In the genomic region with DNA sequence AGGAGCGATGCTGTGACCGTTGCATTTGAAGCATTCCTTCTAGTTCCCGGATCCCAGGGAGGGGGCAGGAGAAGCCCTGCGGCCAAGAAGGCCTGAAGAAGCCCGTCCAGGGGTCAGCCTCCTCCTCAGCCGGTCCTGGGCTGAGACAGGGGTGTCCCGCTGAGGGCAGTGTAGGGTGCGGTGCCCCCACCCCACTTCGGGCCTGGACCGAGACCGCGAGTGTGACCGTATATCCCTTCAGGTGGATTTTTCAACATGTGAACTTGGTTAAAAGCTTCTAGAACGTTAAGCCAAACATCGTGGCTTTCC, we compare ENCODE assay signal across 8 cellular contexts. TPM values are rescaled to one million over a fixed set of nuclear protein-coding genes. Genes with fewer than 3 reads are reported as not detected.
DNase-seq lines count a peak whose midpoint lies in the region; ATAC-seq and TF ChIP-seq lines count a peak whose summit lies in the region.

No MANE protein-coding gene starts in this region.

- peaks cover 30% of the 10 kb centered on the region for H3F3A ChIP-seq in neural progenitor cell (ENCODE audit: low read depth)

- no peak overlapping the region for H3K4me3 ChIP-seq in Caco-2 (ENCODE audit: low read depth, low read length)
- peak overlapping the region; percentile 43 for H3K4me3 ChIP-seq in colonic mucosa
- H3K4me3 ChIP-seq in neural progenitor cell: peak overlapping the region; percentile 55

- DNase-seq in Caco-2: no peak
- no peak for DNase-seq in colonic mucosa
- DNase-seq in neural progenitor cell (ENCODE audit: low spot score): no peak
- DNase-seq in MV-4-11 (lab: John Stamatoyannopoulos, UW): no peak
- no peak for DNase-seq in NCI-H2227 (lab: John Stamatoyannopoulos, UW; ENCODE audit: unreplicated experiment)
- no peak for DNase-seq in cerebellar nuclear complex (lab: John Stamatoyannopoulos, UW)

- peak overlapping the region; percentile 73 for H2AFZ ChIP-seq in neural progenitor cell (replicated peaks)

- H3K4me1 Mint-ChIP-seq in Caco-2 (ENCODE audit: low read depth, unreplicated experiment) (peaks cover 11% of the 10 kb centered on the region), neural progenitor cell (peaks cover 40% of the 10 kb centered on the region)

- TF ChIP-seq CTCF in Caco-2 (IDR thresholded peaks at IDR 0.05; ENCODE audit: insufficient read depth in 1 of 2, low read depth in 1 of 2, low read length in 1 of 2, severe bottlenecking in 1 of 2, unreplicated experiment in 1 of 2): no peak
- TF ChIP-seq CTCF in colonic mucosa (IDR thresholded peaks at IDR 0.05): no peak
- TF ChIP-seq CTCF in neural progenitor cell (IDR thresholded peaks at IDR 0.05): no peak

- H3K27ac Mint-ChIP-seq in Caco-2 (ENCODE audit: unreplicated experiment) (no peak overlapping the region), neural progenitor cell (peak overlapping the region; percentile 43)

- H3K9ac ChIP-seq in colonic mucosa (ENCODE audit: low read depth in 2 of 2, low read length in 2 of 2) (peak overlapping the region in 1 of 2 donors; percentile 57), neural progenitor cell (no peak overlapping the region)

- peaks cover 6% of the 10 kb centered on the region for H3K36me3 Mint-ChIP-seq in Caco-2 (ENCODE audit: insufficient read depth, unreplicated experiment)
- no peaks in the 10 kb centered on the region for H3K36me3 Mint-ChIP-seq in neural progenitor cell

- H3K79me2 ChIP-seq in neural progenitor cell (ENCODE audit: low read depth): no peaks in the 10 kb centered on the region

- peaks cover 16% of the 10 kb centered on the region for H3K27me3 Mint-ChIP-seq in Caco-2 (ENCODE audit: insufficient read depth, unreplicated experiment)
- H3K27me3 Mint-ChIP-seq in neural progenitor cell (ENCODE audit: insufficient read depth, low read depth): peaks cover 67% of the 10 kb centered on the region

- H3K4me3 Mint-ChIP-seq in Caco-2 (ENCODE audit: unreplicated experiment) (peak overlapping the region; percentile 62), neural progenitor cell (peak overlapping the region; percentile 92)

- peak; percentile 2 for ATAC-seq in HG03039 (IDR thresholded peaks at IDR 0.05; ENCODE audit: unreplicated experiment)
- ATAC-seq in GM18861 (IDR thresholded peaks at IDR 0.05; ENCODE audit: unreplicated experiment): no peak

- H3K4me1 ChIP-seq in Caco-2 (peaks cover 7% of the 10 kb centered on the region), colonic mucosa (peaks cover 9% of the 10 kb centered on the region), neural progenitor cell (peaks cover 31% of the 10 kb centered on the region)

- POLR2A ChIA-PET in Caco-2 (lab: Charles Lee): no interaction called here

- H3K36me3 ChIP-seq in Caco-2 (ENCODE audit: control insufficient read depth, insufficient read depth, low read length): no peaks in the 10 kb centered on the region; the same call in 1 of the 2 replicates
- H3K36me3 ChIP-seq in colonic mucosa: no peaks in the 10 kb centered on the region
- H3K36me3 ChIP-seq in neural progenitor cell: no peaks in the 10 kb centered on the region

- peaks cover 36% of the 10 kb centered on the region for H4K20me1 ChIP-seq in neural progenitor cell (ENCODE audit: low read depth)

- intact Hi-C loops in Caco-2 (cut with micrococcal nuclease; ENCODE audit: unreplicated experiment) (loop anchor here (10.0 kb wide), 1 partner anchor 1212 kb away; no protein-coding TSS in a partner anchor), colonic mucosa (cut with DNase I) (no loop called here)

- H3K9me3 Mint-ChIP-seq in Caco-2 (ENCODE audit: unreplicated experiment) (no peaks in the 10 kb centered on the region), neural progenitor cell (peaks cover 10% of the 10 kb centered on the region)

- BruUV-seq in Caco-2 (replicated peaks; lab: Mats Ljungman, UMichigan): no TSS peak

- peak overlapping the region; percentile 93 for H3K4me2 ChIP-seq in neural progenitor cell

- no peaks in the 10 kb centered on the region for H3K27me3 ChIP-seq in Caco-2 (replicated peaks; ENCODE audit: control insufficient read depth, insufficient read depth, low read length)
- peaks cover 33% of the 10 kb centered on the region for H3K27me3 ChIP-seq in colonic mucosa
- H3K27me3 ChIP-seq in neural progenitor cell: peaks cover 96% of the 10 kb centered on the region

- H3K9me3 ChIP-seq in Caco-2: peaks cover 2% of the 10 kb centered on the region
- no peaks in the 10 kb centered on the region for H3K9me3 ChIP-seq in colonic mucosa
- H3K9me3 ChIP-seq in neural progenitor cell (ENCODE audit: low read depth): peaks cover under 1% of the 10 kb centered on the region

- CTCF ChIA-PET in Caco-2 (lab: Charles Lee): interaction anchor here (0.7 kb wide), 1 partner anchor 786 kb away, joined by 3 read pairs; no protein-coding TSS in a partner anchor

- H3K27ac ChIP-seq in colonic mucosa (no peak overlapping the region), neural progenitor cell (no peak overlapping the region)

RNA-seq across cellular contexts. Expression of a gene that starts 2.8 kb away (rescaled TPM):
- total RNA-seq in Caco-2 (2022) (0.57 and 0.86 TPM in 2 replicates), colonic mucosa (under 1 TPM; 0.10 to 0.82 TPM), neural progenitor cell (ENCODE audit: low replicate concordance) (0.65 and 1.0 TPM in 2 replicates)
